In the genomic region with DNA sequence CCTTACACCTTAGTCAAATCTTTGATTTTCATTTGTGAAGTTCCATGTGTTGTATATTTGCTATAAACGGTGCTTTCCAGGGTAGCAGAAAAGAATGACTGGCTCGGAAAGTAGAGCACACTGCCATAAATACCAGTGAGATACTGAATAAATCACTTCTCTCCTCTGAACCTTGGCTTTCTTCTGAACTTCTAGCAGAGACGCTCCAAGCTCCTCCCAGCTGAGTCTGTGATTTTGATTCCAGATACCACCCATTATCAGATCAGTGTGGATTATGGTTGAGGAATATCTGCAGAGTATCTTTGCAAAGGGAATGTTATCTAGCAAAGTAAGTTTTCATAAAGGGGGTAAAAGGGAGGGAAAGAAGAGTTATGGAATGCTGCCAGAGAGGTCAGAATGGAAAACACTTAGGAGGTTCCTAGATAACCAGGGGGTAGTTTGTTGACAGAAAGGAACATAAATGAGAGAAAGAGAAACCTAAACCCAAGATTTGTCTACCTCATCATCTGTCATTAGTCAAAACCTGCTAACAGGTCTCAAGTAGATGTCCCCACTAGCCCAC, we compare ENCODE assay signal across 16 cellular contexts.
"Had no signal": no experiment of that assay in that cellular context is flagged by ENCODE, and none has a peak within 500 bp of the region (broad histone marks: within the 10 kb centered on the region; RNA-seq: fewer than 3 reads in every experiment).

No MANE protein-coding gene starts in this region.

- DNase-seq: activated CD4-positive, alpha-beta T cell treated with anti-CD3 and anti-CD28 coated beads for 1 hour; activated CD4-positive, alpha-beta T cell treated with anti-CD3 and anti-CD28 coated beads, Interleukin-2, amount 50 U/mL, for 48 hours; activated CD8-positive, alpha-beta memory T cell treated with anti-CD3 and anti-CD28 coated beads, Interleukin-2, amount 10 ng/mL, durations not matched to agents 7 days and 5 days; activated effector memory CD4-positive, alpha-beta T cell treated with Interleukin-2 at 50 U/mL for 16 hours; activated T-cell treated with anti-CD3 and anti-CD28 coated beads, Interleukin-2, amount 50 U/mL, for 24 hours; amniotic stem cell; hypothalamus; kidney glomerular epithelial cell; naive thymus-derived CD4-positive, alpha-beta T cell; nucleus accumbens; psoas muscle; SJCRH30; stimulated activated CD4-positive, alpha-beta T cell treated with anti-CD3 and anti-CD28 coated beads, Interleukin-4, amount 100 ng/mL, for 4 hours; stomach had no signal

- H3K36me3 ChIP-seq: SJCRH30 had no signal

- H3K4me1 ChIP-seq: psoas muscle, SJCRH30 had no signal

- H3K4me3 ChIP-seq: lung, psoas muscle, SJCRH30, stomach, tibial nerve had no signal

- H3K27me3 ChIP-seq: SJCRH30, stomach, tibial nerve had no signal

- H3K9me3 ChIP-seq: psoas muscle, SJCRH30 had no signal

- ATAC-seq: activated CD8-positive, alpha-beta memory T cell treated with anti-CD3 and anti-CD28 coated beads, Interleukin-2, amount 10 ng/mL, durations not matched to agents 7 days and 5 days; naive thymus-derived CD4-positive, alpha-beta T cell had no signal

- H3K27ac ChIP-seq: psoas muscle, SJCRH30 had no signal
